8 cellular contexts compared by ENCODE assay signal in the genomic region with DNA sequence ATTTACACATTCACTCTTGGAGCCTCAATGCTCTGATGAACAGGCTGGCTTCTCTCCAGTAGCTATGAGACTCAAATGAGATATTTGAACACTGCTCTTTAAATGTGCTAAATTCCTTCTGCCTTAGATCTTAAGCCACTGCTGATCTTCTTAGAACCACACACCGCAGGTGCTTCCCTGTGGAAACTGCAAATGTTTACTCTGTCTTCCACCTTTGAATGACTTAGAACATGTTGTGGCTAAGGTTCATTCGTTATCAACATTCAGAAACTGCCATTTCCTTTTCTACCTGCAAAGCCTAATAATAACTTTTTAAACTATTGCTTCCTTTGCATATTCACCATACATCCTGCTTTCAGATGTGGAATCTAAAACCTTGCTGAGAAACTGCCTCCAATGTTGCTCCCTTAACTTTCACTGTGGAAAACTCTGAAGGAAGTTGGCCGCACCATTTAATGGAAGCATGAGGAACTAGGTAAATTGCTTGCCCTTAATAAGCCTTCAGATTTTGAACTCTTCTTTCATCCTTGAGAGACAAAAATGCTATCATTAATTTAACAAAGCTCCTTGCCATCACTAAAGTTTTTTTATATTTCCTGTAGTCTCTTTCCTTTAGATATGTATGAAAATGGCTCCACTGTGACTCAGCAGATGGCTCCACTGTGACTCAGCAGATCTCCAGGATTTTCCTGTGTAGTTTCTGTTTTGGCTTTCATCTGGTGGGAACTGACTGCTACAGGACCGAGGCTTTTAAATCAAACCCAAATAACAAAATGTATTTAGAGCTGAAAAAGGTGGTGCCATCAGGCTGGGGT.
DNase-seq lines count a peak whose midpoint lies in the region; ATAC-seq and TF ChIP-seq lines count a peak whose summit lies in the region.

No MANE protein-coding gene starts in this region.

- H3K9ac ChIP-seq in KMS-11 (peak overlapping the region; percentile 8; the same call in 1 of the 2 replicates), liver (ENCODE audit: low read depth in 1 of 2, low read length in 2 of 2) (no peak overlapping the region)

- ATAC-seq in HG02571 (IDR thresholded peaks at IDR 0.05; ENCODE audit: unreplicated experiment), result no peak
- no peak for ATAC-seq in HG03460 (IDR thresholded peaks at IDR 0.05; ENCODE audit: unreplicated experiment)
- ATAC-seq in aorta (ENCODE audit: low FRiP score), result no peak

- H3K27ac Mint-ChIP-seq in activated naive CD8-positive, alpha-beta T cell, result peak overlapping the region; percentile 12

- peak overlapping the region; percentile 57 for H3K4me2 ChIP-seq in KMS-11

- no peaks in the 10 kb centered on the region for H3K27me3 Mint-ChIP-seq in activated naive CD8-positive, alpha-beta T cell

- H3K9me3 ChIP-seq in liver (ENCODE audit: control insufficient read depth in 4 of 4, low read length in 3 of 4) (no peaks in the 10 kb centered on the region), aorta (ENCODE audit: control insufficient read depth, low read length) (no peaks in the 10 kb centered on the region)

- peaks cover 9% of the 10 kb centered on the region for H3K9me3 Mint-ChIP-seq in activated naive CD8-positive, alpha-beta T cell (ENCODE audit: low read depth)

- peak overlapping the region; percentile 54 for H3K27ac ChIP-seq in KMS-11
- no peak overlapping the region for H3K27ac ChIP-seq in liver (ENCODE audit: low read depth in 1 of 2, low read length in 2 of 2)
- H3K27ac ChIP-seq in aorta (ENCODE audit: low read depth in 1 of 2, low read length in 2 of 2), result no peak overlapping the region

- H3K4me1 ChIP-seq in KMS-11 (ENCODE audit: low read depth, poor library complexity, severe bottlenecking), result peaks cover 18% of the 10 kb centered on the region
- H3K4me1 ChIP-seq in liver (ENCODE audit: control insufficient read depth in 4 of 4, insufficient read depth in 4 of 4, low read length in 3 of 4), result no peaks in the 10 kb centered on the region
- no peaks in the 10 kb centered on the region for H3K4me1 ChIP-seq in aorta (ENCODE audit: control insufficient read depth in 1 of 2, insufficient read depth in 2 of 2, low read length in 2 of 2)

- DNase-seq in DMS53 treated with DMSO at 0.1 percent for 48 hours (lab: John Stamatoyannopoulos, UW; ENCODE audit: unreplicated experiment) (peak; percentile 13), aorta (no peak), ureter (ENCODE audit: low spot score) (no peak)

- no peak overlapping the region for H3K4me3 Mint-ChIP-seq in activated naive CD8-positive, alpha-beta T cell

- peaks cover 34% of the 10 kb centered on the region for H3K4me1 Mint-ChIP-seq in activated naive CD8-positive, alpha-beta T cell (ENCODE audit: low read depth)

- H3K4me3 ChIP-seq in KMS-11 (IDR thresholded peaks at IDR 0.05; ENCODE audit: insufficient read depth, low read depth, low read length) (peak overlapping the region; percentile 51), liver (ENCODE audit: low read depth in 1 of 3, low read length in 3 of 3) (no peak overlapping the region), aorta (ENCODE audit: low read length in 2 of 2) (no peak overlapping the region)

- H3K36me3 Mint-ChIP-seq in activated naive CD8-positive, alpha-beta T cell, result no peaks in the 10 kb centered on the region

- H3K27me3 ChIP-seq in KMS-11 (ENCODE audit: insufficient read depth, low read depth) (no peaks in the 10 kb centered on the region), liver (ENCODE audit: control insufficient read depth in 4 of 4, insufficient read depth in 4 of 4, low read length in 3 of 4) (no peaks in the 10 kb centered on the region), aorta (ENCODE audit: control insufficient read depth in 1 of 2, insufficient read depth in 2 of 2, low read length in 1 of 2) (no peaks in the 10 kb centered on the region)

- WGBS in liver, result 67% methylated on average over 4 of the region's 4 CpGs
- 78 to 86% methylated on average over 4 of the region's 4 CpGs for WGBS in aorta, 2 donors

- intact Hi-C loops in aorta (cut with DNase I), result no loop called here

- H3K79me2 ChIP-seq in KMS-11 (ENCODE audit: insufficient read depth, low read depth), result no peaks in the 10 kb centered on the region

- H3K36me3 ChIP-seq in KMS-11 (ENCODE audit: insufficient read depth) (no peaks in the 10 kb centered on the region), liver (ENCODE audit: control insufficient read depth in 4 of 4, insufficient read depth in 3 of 4, low read depth in 1 of 4, low read length in 3 of 4) (no peaks in the 10 kb centered on the region), aorta (ENCODE audit: control insufficient read depth in 1 of 2, insufficient read depth in 2 of 2, low read length in 1 of 2) (no peaks in the 10 kb centered on the region)

- H4K20me1 ChIP-seq in KMS-11 (ENCODE audit: insufficient read depth), result no peaks in the 10 kb centered on the region

- TF ChIP-seq RAD21 in liver (IDR thresholded peaks at IDR 0.05), result no peak

- H2AFZ ChIP-seq in KMS-11 (ENCODE audit: low read depth), result peak overlapping the region; percentile 34; the same call in 1 of the 2 replicates

- TF ChIP-seq CTCF in KMS-11 (conservative IDR thresholded peaks at IDR 0.05; ENCODE audit: low read depth, low read length) (no peak), liver (IDR thresholded peaks at IDR 0.05; ENCODE audit: low read depth, low read length, missing input control) (no peak)

TF ChIP-seq in liver, 16 proteins besides CTCF, POLR2A, EP300 and RAD21:
- TF ChIP-seq YY1 (IDR thresholded peaks at IDR 0.05), result peak; percentile 16
- TF ChIP-seq, protein P1, sequence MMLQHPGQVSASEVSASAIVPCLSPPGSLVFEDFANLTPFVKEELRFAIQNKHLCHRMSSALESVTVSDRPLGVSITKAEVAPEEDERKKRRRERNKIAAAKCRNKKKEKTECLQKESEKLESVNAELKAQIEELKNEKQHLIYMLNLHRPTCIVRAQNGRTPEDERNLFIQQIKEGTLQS (IDR thresholded peaks at IDR 0.05), result no peak
- TF ChIP-seq, protein P2, sequence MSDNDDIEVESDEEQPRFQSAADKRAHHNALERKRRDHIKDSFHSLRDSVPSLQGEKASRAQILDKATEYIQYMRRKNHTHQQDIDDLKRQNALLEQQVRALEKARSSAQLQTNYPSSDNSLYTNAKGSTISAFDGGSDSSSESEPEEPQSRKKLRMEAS (IDR thresholded peaks at IDR 0.05), result no peak
- no peak for TF ChIP-seq RXRA (IDR thresholded peaks at IDR 0.05)
- no peak for TF ChIP-seq NR2F2 (IDR thresholded peaks at IDR 0.05)
